In the genomic region with DNA sequence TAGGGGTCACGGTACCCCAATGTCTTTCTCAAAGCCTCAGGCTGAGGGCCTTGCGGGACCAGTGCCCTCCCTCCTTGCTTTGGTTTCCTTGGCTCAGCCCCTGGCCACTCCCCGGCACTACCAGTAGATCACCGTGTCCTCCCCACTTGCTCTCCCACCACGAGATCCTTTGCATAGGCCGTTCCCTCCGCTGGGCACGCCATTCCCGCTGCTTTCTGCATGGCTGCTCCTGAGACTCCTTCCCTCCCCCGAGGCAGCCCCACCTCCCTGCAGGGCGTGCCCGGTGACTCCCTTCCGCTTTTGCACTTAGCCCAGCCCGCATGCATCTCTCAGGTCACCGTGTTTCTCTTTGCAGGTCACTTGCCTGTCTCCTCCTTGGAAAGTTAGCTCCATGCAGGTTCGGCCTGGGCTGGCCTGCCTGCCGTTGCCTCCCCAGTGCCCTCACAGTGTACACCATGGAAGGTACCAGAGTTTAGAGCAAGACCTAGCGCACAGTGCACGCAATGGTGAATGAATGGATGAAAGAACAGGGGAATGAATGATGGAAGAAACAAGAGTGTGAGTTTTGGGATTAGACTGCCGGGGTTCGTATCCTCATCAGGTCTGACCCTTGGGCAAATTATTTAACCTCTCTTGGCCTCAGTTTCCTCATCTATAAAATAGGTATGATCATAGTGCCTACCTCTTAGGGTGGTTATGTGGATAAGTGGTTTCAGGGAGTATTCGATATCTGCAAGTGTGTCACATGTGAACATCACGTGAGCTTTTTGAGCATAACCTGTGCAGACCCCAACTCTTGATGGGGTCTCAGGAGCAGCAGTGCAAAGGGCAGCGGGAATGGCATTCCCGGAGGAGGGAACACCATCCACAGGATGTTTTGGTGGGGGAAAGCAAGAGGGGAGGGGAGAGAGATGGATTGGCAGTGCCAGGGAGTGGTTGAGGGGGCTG, we compare ENCODE assay signal across 12 cellular contexts.
A peak's percentile ranks its signal among the peaks of the same experiment; 100 is the strongest.
DNase-seq lines count a peak whose midpoint lies in the region; ATAC-seq, FAIRE-seq and TF ChIP-seq lines count a peak whose summit lies in the region.
"Had no signal": no experiment of that assay in that cellular context is flagged by ENCODE, and none has a peak within 500 bp of the region (broad histone marks: within the 10 kb centered on the region; RNA-seq: fewer than 3 reads in every experiment).

No MANE protein-coding gene starts in this region.

- H3K9me1 ChIP-seq in keratinocyte (ENCODE audit: control insufficient read depth, extremely low read depth, insufficient read depth, low read length) = no peaks in the 10 kb centered on the region

- peak overlapping the region; percentile 87 for H2AFZ ChIP-seq in keratinocyte (ENCODE audit: control insufficient read depth, low read length)

- H3K79me2 ChIP-seq in keratinocyte (ENCODE audit: control insufficient read depth, insufficient read depth, low read length) = no peaks in the 10 kb centered on the region

- no peaks in the 10 kb centered on the region for H3K36me3 ChIP-seq in keratinocyte (ENCODE audit: control insufficient read depth in 2 of 2, extremely low read depth in 1 of 2, insufficient read depth in 2 of 2, low read length in 2 of 2)

- FAIRE-seq in keratinocyte (lab: Jason Lieb, UNC) = peak; percentile 84

- no peak for TF ChIP-seq CTCF in RWPE1 (conservative IDR thresholded peaks at IDR 0.05; ENCODE audit: low read depth)
- TF ChIP-seq CTCF in keratinocyte (optimal IDR thresholded peaks at IDR 0.05 in 1 of 3, IDR thresholded peaks at IDR 0.05 in 1 of 3, conservative IDR thresholded peaks at IDR 0.05 in 1 of 3; ENCODE audit: extremely low read depth in 1 of 3, insufficient read depth in 2 of 3, low read length in 3 of 3) = no peak
- no peak for TF ChIP-seq CTCF in type B pancreatic cell (conservative IDR thresholded peaks at IDR 0.05)

- peaks cover 8% of the 10 kb centered on the region for H3K4me1 Mint-ChIP-seq in activated naive CD8-positive, alpha-beta T cell treated with anti-CD3 and anti-CD28 coated beads, Interleukin-2, amount 10 ng/mL, durations not matched to agents 7 days and 5 days
- no peaks in the 10 kb centered on the region for H3K4me1 Mint-ChIP-seq in activated naive CD8-positive, alpha-beta T cell treated with anti-CD3 and anti-CD28 coated beads for 36 hours
- H3K4me1 Mint-ChIP-seq in type B pancreatic cell (ENCODE audit: unreplicated experiment) = peaks cover 44% of the 10 kb centered on the region

- no peak for ATAC-seq in activated naive CD8-positive, alpha-beta T cell treated with anti-CD3 and anti-CD28 coated beads, Interleukin-2, amount 10 ng/mL, durations not matched to agents 7 days and 5 days (ENCODE audit: low read depth)
- no peak for ATAC-seq in GM19397 (IDR thresholded peaks at IDR 0.05; ENCODE audit: unreplicated experiment)

- H3K4me3 ChIP-seq in keratinocyte (ENCODE audit: control insufficient read depth in 2 of 3, extremely low read depth in 1 of 3, insufficient read depth in 2 of 3, low read depth in 1 of 3, low read length in 3 of 3) = peak overlapping the region in 1 of 3 experiments; percentile 11

- H3K9me3 ChIP-seq in keratinocyte (ENCODE audit: control insufficient read depth, low read depth, low read length) = peaks cover 3% of the 10 kb centered on the region

- CTCF ChIA-PET in RWPE1 (lab: Yijun Ruan, JAX) = no interaction called here

- H3K27ac ChIP-seq in RWPE1 = peak overlapping the region; percentile 71
- no peak overlapping the region for H3K27ac ChIP-seq in keratinocyte (ENCODE audit: control insufficient read depth, insufficient read depth, low read length)

- peak overlapping the region; percentile 74 for H3K4me2 ChIP-seq in keratinocyte (ENCODE audit: control insufficient read depth, extremely low read depth, insufficient read depth, low read depth, low read length)

- no peak overlapping the region for H3K4me3 Mint-ChIP-seq in activated naive CD8-positive, alpha-beta T cell treated with anti-CD3 and anti-CD28 coated beads, Interleukin-2, amount 10 ng/mL, durations not matched to agents 7 days and 5 days
- H3K4me3 Mint-ChIP-seq in activated naive CD8-positive, alpha-beta T cell treated with anti-CD3 and anti-CD28 coated beads for 36 hours = no peak overlapping the region
- H3K4me3 Mint-ChIP-seq in type B pancreatic cell = peak overlapping the region; percentile 48

- H3K4me1 ChIP-seq in keratinocyte (ENCODE audit: control insufficient read depth, extremely low read depth, insufficient read depth, low read length) = peaks cover 23% of the 10 kb centered on the region

- H3K27me3 Mint-ChIP-seq in activated naive CD8-positive, alpha-beta T cell treated with anti-CD3 and anti-CD28 coated beads, Interleukin-2, amount 10 ng/mL, durations not matched to agents 7 days and 5 days = peaks cover 2% of the 10 kb centered on the region
- H3K27me3 Mint-ChIP-seq in activated naive CD8-positive, alpha-beta T cell treated with anti-CD3 and anti-CD28 coated beads for 36 hours = no peaks in the 10 kb centered on the region
- no peaks in the 10 kb centered on the region for H3K27me3 Mint-ChIP-seq in type B pancreatic cell

- POLR2A ChIA-PET in activated naive CD8-positive, alpha-beta T cell treated with anti-CD3 and anti-CD28 coated beads, Interleukin-2, amount 10 ng/mL, durations not matched to agents 7 days and 5 days (lab: Charles Lee) = no interaction called here
- POLR2A ChIA-PET in RWPE1 (lab: Yijun Ruan, JAX; ENCODE audit: low non-redundant PET) = interaction anchor here (0.7 kb wide), 1 partner anchor 49 kb away, joined by 3 read pairs; no protein-coding TSS in a partner anchor

- no peak overlapping the region for H3K9ac ChIP-seq in keratinocyte (ENCODE audit: control insufficient read depth, extremely low read depth, insufficient read depth, low read length)

- peak overlapping the region; percentile 25 for H3K27ac Mint-ChIP-seq in activated naive CD8-positive, alpha-beta T cell treated with anti-CD3 and anti-CD28 coated beads, Interleukin-2, amount 10 ng/mL, durations not matched to agents 7 days and 5 days
- no peak overlapping the region for H3K27ac Mint-ChIP-seq in activated naive CD8-positive, alpha-beta T cell treated with anti-CD3 and anti-CD28 coated beads for 36 hours
- peak overlapping the region; percentile 66 for H3K27ac Mint-ChIP-seq in type B pancreatic cell

- H3K27me3 ChIP-seq in keratinocyte (ENCODE audit: control insufficient read depth, extremely low read depth, insufficient read depth, low read length) = no peaks in the 10 kb centered on the region

- peaks cover 9% of the 10 kb centered on the region for H3K9me3 Mint-ChIP-seq in activated naive CD8-positive, alpha-beta T cell treated with anti-CD3 and anti-CD28 coated beads, Interleukin-2, amount 10 ng/mL, durations not matched to agents 7 days and 5 days
- H3K9me3 Mint-ChIP-seq in activated naive CD8-positive, alpha-beta T cell treated with anti-CD3 and anti-CD28 coated beads for 36 hours = peaks cover 9% of the 10 kb centered on the region
- H3K9me3 Mint-ChIP-seq in type B pancreatic cell = peaks cover 7% of the 10 kb centered on the region

- no peaks in the 10 kb centered on the region for H4K20me1 ChIP-seq in keratinocyte (ENCODE audit: control insufficient read depth, extremely low read depth, insufficient read depth, low read length)

- peaks cover 9% of the 10 kb centered on the region for H3K36me3 Mint-ChIP-seq in activated naive CD8-positive, alpha-beta T cell treated with anti-CD3 and anti-CD28 coated beads, Interleukin-2, amount 10 ng/mL, durations not matched to agents 7 days and 5 days
- H3K36me3 Mint-ChIP-seq in activated naive CD8-positive, alpha-beta T cell treated with anti-CD3 and anti-CD28 coated beads for 36 hours = peaks cover 8% of the 10 kb centered on the region
- peaks cover 5% of the 10 kb centered on the region for H3K36me3 Mint-ChIP-seq in type B pancreatic cell

- dilution Hi-C loops in keratinocyte (cut with MboI; ENCODE audit: extremely low pct_ligation_motif_present, low sequenced_read_pairs) = no loop called here

- no peak for DNase-seq in activated naive CD8-positive, alpha-beta T cell treated with anti-CD3 and anti-CD28 coated beads, Interleukin-2, amount 10 ng/mL, durations not matched to agents 7 days and 5 days
- no peak for DNase-seq in activated naive CD8-positive, alpha-beta T cell treated with anti-CD3 and anti-CD28 coated beads for 36 hours
- DNase-seq in RWPE1 (ENCODE audit: low spot score) = peak; percentile 87
- no peak for DNase-seq in keratinocyte (ENCODE audit: low read depth, low spot score)
- no peak for DNase-seq in type B pancreatic cell (ENCODE audit: extremely low spot score, unreplicated experiment)
- DNase-seq in superior temporal gyrus (ENCODE audit: extremely low spot score) = no peak
- no peak for DNase-seq in Ammon's horn (ENCODE audit: low spot score)
- DNase-seq: activated naive CD4-positive, alpha-beta T cell treated with anti-CD3 and anti-CD28 coated beads, Interleukin-2, amount 50 U/mL, for 16 hours; effector memory CD4-positive, alpha-beta T cell; NCI-H2029; stimulated activated naive CD4-positive, alpha-beta T cell had no signal
